8 cellular contexts compared by ENCODE assay signal in the genomic region with DNA sequence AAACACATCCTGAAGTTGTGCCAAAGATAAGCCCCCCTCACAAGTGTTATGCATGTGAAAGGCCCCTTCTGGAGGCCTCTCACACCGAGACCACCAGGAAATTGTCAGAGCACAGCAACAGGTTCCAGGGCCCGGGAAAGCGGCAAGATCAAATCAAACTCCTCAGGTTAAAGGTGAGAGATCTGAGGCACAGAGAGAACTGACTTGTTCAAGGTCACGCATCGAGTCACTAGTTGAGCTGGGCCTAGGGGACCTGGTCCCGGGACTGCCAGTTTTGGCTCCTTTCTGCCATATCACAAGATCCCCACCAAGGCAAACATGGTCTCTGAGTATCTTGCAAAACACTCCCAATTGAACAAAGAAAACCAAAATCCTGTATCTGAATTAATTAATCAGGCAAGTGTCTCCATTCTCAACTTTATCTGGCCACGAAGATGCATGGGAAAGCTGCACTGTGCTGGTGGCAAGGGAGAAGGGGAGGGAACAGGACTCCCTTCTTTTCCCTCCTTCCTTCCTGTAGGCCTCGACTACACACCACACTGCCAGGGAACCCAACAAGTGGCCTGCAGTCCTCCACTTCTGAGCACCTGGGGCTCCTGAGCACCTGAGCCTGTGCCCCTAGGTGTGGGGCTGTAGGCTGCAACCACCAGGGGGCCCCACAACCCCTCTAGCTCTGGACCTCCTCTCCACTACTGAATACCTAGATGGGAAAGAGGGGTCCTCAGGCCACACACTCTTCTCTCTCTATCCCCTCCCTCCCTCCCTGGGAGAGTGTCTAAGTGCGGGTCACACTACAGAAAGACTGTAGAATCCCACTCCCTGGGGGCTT. TPM values are rescaled to one million over a fixed set of nuclear protein-coding genes. Genes with fewer than 3 reads are reported as not detected.
DNase-seq lines count a peak whose midpoint lies in the region; ATAC-seq and TF ChIP-seq lines count a peak whose summit lies in the region.

No MANE protein-coding gene starts in this region.

- intact Hi-C loops in esophagus squamous epithelium (cut with DNase I) (loop anchor here (10.0 kb wide), 1 partner anchor 91 kb away; no protein-coding TSS in a partner anchor), prostate gland (cut with DNase I) (no loop called here)

- H3K9me2 ChIP-seq in Loucy (replicated peaks; ENCODE audit: low read depth, low read length): no peaks in the 10 kb centered on the region

- peak; percentile 52 to 75 (median 58) for DNase-seq in CD8-positive, alpha-beta memory T cell
- DNase-seq in activated T-cell treated with anti-CD3 and anti-CD28 coated beads for 1 hour (ENCODE audit: low read depth) (peak; percentile 62), esophagus squamous epithelium (lab: John Stamatoyannopoulos, UW) (no peak), prostate gland (ENCODE audit: low spot score) (peak; percentile 45), NCI-H128 (lab: John Stamatoyannopoulos, UW; ENCODE audit: unreplicated experiment) (no peak)

- no peak overlapping the region for H2AFZ ChIP-seq in Loucy (ENCODE audit: low read length)

- TF ChIP-seq CTCF in Loucy (conservative IDR thresholded peaks at IDR 0.05; ENCODE audit: low read length): peak; percentile 70
- peak; percentile 57 to 74 (median 72) for TF ChIP-seq CTCF in esophagus squamous epithelium (IDR thresholded peaks at IDR 0.05)
- peak; percentile 54 to 77 (median 72) for TF ChIP-seq CTCF in prostate gland (IDR thresholded peaks at IDR 0.05)

- H3K9me3 Mint-ChIP-seq in CD8-positive, alpha-beta memory T cell: no peaks in the 10 kb centered on the region

- no peaks in the 10 kb centered on the region for H3K27me3 Mint-ChIP-seq in CD8-positive, alpha-beta memory T cell

- WGBS in esophagus squamous epithelium, 2 donors: 79 to 93% methylated on average over 4 to 8 of the region's 9 CpGs
- WGBS in prostate gland: 88% methylated on average over 9 of the region's 9 CpGs

- no peaks in the 10 kb centered on the region for H3F3A ChIP-seq in Loucy (ENCODE audit: low read depth)

- peaks cover 46% of the 10 kb centered on the region for H3K79me2 ChIP-seq in Loucy (ENCODE audit: insufficient read depth, low read length)

- H3K9ac ChIP-seq in Loucy (ENCODE audit: low read depth, low read length, poor library complexity, severe bottlenecking): no peak overlapping the region

- no peak overlapping the region for H3K4me3 Mint-ChIP-seq in CD8-positive, alpha-beta memory T cell

- POLR2A ChIA-PET in CD8-positive, alpha-beta memory T cell (lab: Charles Lee): interaction anchor here (0.5 kb wide), 1 partner anchor 100 kb away, joined by 3 read pairs; no protein-coding TSS in a partner anchor

- H3K36me3 Mint-ChIP-seq in CD8-positive, alpha-beta memory T cell: peaks cover 0 to 87% (median 11%) of the 10 kb centered on the region in 3 donors

- H3K27ac ChIP-seq in CD8-positive, alpha-beta memory T cell (ENCODE audit: low read depth, low read length): no peak overlapping the region
- H3K27ac ChIP-seq in esophagus squamous epithelium (no peak overlapping the region), prostate gland (no peak overlapping the region)

- ATAC-seq in HG03439 (IDR thresholded peaks at IDR 0.05; ENCODE audit: unreplicated experiment) (no peak), HG03139 (IDR thresholded peaks at IDR 0.05; ENCODE audit: unreplicated experiment) (no peak)

- no peaks in the 10 kb centered on the region for H3K9me3 ChIP-seq in CD8-positive, alpha-beta memory T cell (ENCODE audit: low read length)
- no peaks in the 10 kb centered on the region for H3K9me3 ChIP-seq in Loucy (ENCODE audit: insufficient read depth, low read depth, low read length)
- H3K9me3 ChIP-seq in esophagus squamous epithelium: no peaks in the 10 kb centered on the region
- H3K9me3 ChIP-seq in prostate gland: no peaks in the 10 kb centered on the region

- TF ChIP-seq POLR2A in esophagus squamous epithelium (IDR thresholded peaks at IDR 0.05) (no peak), prostate gland (IDR thresholded peaks at IDR 0.05) (no peak)

- peaks cover 38% of the 10 kb centered on the region for H3K36me3 ChIP-seq in CD8-positive, alpha-beta memory T cell (ENCODE audit: insufficient read depth, low read length)
- H3K36me3 ChIP-seq in Loucy (ENCODE audit: insufficient read depth, low read length) (peaks cover 99% of the 10 kb centered on the region), esophagus squamous epithelium (peaks cover 3 to 92% (median 13%) of the 10 kb centered on the region in 3 donors), prostate gland (peaks cover 3 to 5% of the 10 kb centered on the region in 2 donors)

- H3K4me3 ChIP-seq in CD8-positive, alpha-beta memory T cell (ENCODE audit: low read length): no peak overlapping the region
- no peak overlapping the region for H3K4me3 ChIP-seq in Loucy (ENCODE audit: low read length, poor library complexity, severe bottlenecking)
- H3K4me3 ChIP-seq in esophagus squamous epithelium: no peak overlapping the region
- H3K4me3 ChIP-seq in prostate gland: no peak overlapping the region

- peak overlapping the region in 7 of 8 donors; percentile 21 to 93 (median 77) for H3K27ac Mint-ChIP-seq in CD8-positive, alpha-beta memory T cell

- H4K20me1 ChIP-seq in Loucy (ENCODE audit: insufficient read depth, low read length, poor library complexity, severe bottlenecking): peaks cover 58% of the 10 kb centered on the region

- H3K4me2 ChIP-seq in Loucy (ENCODE audit: low read depth, low read length, poor library complexity, severe bottlenecking): no peak overlapping the region

- peaks cover 10% of the 10 kb centered on the region for H3K4me1 ChIP-seq in CD8-positive, alpha-beta memory T cell (ENCODE audit: insufficient read depth, low read length)
- H3K4me1 ChIP-seq in Loucy (ENCODE audit: insufficient read depth, low read length, poor library complexity, severe bottlenecking): no peaks in the 10 kb centered on the region
- H3K4me1 ChIP-seq in esophagus squamous epithelium: peaks cover 8 to 35% (median 14%) of the 10 kb centered on the region in 3 donors
- peaks cover 21% of the 10 kb centered on the region for H3K4me1 ChIP-seq in prostate gland (replicated peaks)

- H3K27me3 ChIP-seq in CD8-positive, alpha-beta memory T cell (ENCODE audit: insufficient read depth, low read length, poor library complexity, severe bottlenecking): no peaks in the 10 kb centered on the region
- H3K27me3 ChIP-seq in Loucy (ENCODE audit: insufficient read depth, low read length, poor library complexity, severe bottlenecking): no peaks in the 10 kb centered on the region
- H3K27me3 ChIP-seq in esophagus squamous epithelium: no peaks in the 10 kb centered on the region
- H3K27me3 ChIP-seq in prostate gland (replicated peaks; ENCODE audit: insufficient read depth): no peaks in the 10 kb centered on the region

- CTCF ChIA-PET in CD8-positive, alpha-beta memory T cell (lab: Charles Lee): interaction anchor here (1.1 to 4.9 kb wide), 5 partner anchors 11 to 92 kb away, joined by 3 to 44 read pairs (median 15); no protein-coding TSS in a partner anchor

- H3K4me1 Mint-ChIP-seq in CD8-positive, alpha-beta memory T cell: peaks cover 23 to 34% (median 29%) of the 10 kb centered on the region in 3 donors

RNA-seq across cellular contexts. Expression of gene ANP32A, which starts 37.3 kb away (rescaled TPM):
- 100 to 1,000 TPM; 233 to 237 TPM for total RNA-seq in CD8-positive, alpha-beta memory T cell
- 94.6 TPM for polyA plus RNA-seq in CD8-positive, alpha-beta memory T cell
- total RNA-seq in esophagus squamous epithelium (10 to 100 TPM; 40.1 to 71.5 (median 43.8) TPM), prostate gland (10 to 100 TPM; 52.6 to 70.8 TPM)

Comparison
In these comparisons a context has a peak if more than half of its experiments do, and no peak if none do; other contexts are left out.
1. DNase-seq: peak in CD8-positive, alpha-beta memory T cell (5 of 5), activated T-cell treated with anti-CD3 and anti-CD28 coated beads for 1 hour (single experiment) and prostate gland (single experiment); none in esophagus squamous epithelium (single experiment) and NCI-H128 (single experiment).
2. Peak in every context shown above with its lines, with median percentiles within 50 percentile points of each other: CTCF ChIP-seq.